In genomic region chr19:56314584-56315075, GRCh38 we compare ENCODE assay signal across 1 cellular context.
TF ChIP-seq lines count a peak whose summit lies in the region.

A gene with protein sequence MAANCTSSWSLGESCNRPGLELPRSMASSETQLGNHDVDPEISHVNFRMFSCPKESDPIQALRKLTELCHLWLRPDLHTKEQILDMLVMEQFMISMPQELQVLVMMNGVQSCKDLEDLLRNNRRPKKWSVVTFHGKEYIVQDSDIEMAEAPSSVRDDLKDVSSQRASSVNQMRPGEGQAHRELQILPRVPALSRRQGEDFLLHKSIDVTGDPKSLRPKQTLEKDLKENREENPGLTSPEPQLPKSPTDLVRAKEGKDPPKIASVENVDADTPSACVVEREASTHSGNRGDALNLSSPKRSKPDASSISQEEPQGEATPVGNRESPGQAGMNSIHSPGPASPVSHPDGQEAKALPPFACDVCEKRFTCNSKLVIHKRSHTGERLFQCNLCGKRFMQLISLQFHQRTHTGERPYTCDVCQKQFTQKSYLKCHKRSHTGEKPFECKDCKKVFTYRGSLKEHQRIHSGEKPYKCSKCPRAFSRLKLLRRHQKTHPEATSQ (minus strand): TSS chr19:56314839. CDS start chr19:56225046, 89,793 bp downstream.

TF ChIP-seq in HepG2, 621 proteins besides CTCF, POLR2A, EP300 and RAD21 (continued from another document):
- TF ChIP-seq E2F2 (CRISPR knock-in tag; IDR thresholded peaks at IDR 0.05; ENCODE audit: borderline replicate concordance) (no peak), HMG20A (CRISPR knock-in tag; IDR thresholded peaks at IDR 0.05; ENCODE audit: borderline replicate concordance) (no peak), ZNF256 (CRISPR knock-in tag; conservative IDR thresholded peaks at IDR 0.05) (no peak), TGIF2 (CRISPR knock-in tag; IDR thresholded peaks at IDR 0.05) (peak; percentile 80; the same call in 1 of the 2 replicates), HNRNPK (IDR thresholded peaks at IDR 0.05; ENCODE audit: low read depth, low read length, poor library complexity, severe bottlenecking) (no peak), ZNF720 (CRISPR knock-in tag; IDR thresholded peaks at IDR 0.05) (no peak), IKZF4 (CRISPR knock-in tag; IDR thresholded peaks at IDR 0.05; ENCODE audit: borderline replicate concordance, low read depth, not compliant biosample characterization) (no peak), ZC3H4 (CRISPR knock-in tag; IDR thresholded peaks at IDR 0.05; ENCODE audit: borderline replicate concordance) (no peak), RERE (CRISPR knock-in tag; IDR thresholded peaks at IDR 0.05; ENCODE audit: low read depth) (no peak), SP4 (CRISPR knock-in tag; IDR thresholded peaks at IDR 0.05) (peak; percentile 64), GATAD2A (CRISPR knock-in tag; IDR thresholded peaks at IDR 0.05) (no peak), TCF12 (IDR thresholded peaks at IDR 0.05) (no peak), TCF12 (CRISPR knock-in tag; IDR thresholded peaks at IDR 0.05) (no peak), ZNF121 (CRISPR knock-in tag; IDR thresholded peaks at IDR 0.05) (no peak), ZFP36L1 (CRISPR knock-in tag; IDR thresholded peaks at IDR 0.05) (no peak), RARA (CRISPR knock-in tag; IDR thresholded peaks at IDR 0.05) (no peak), RBM39 (IDR thresholded peaks at IDR 0.05; ENCODE audit: low read depth, low read length, poor library complexity, severe bottlenecking) (peak; percentile 11), ZNF17 (CRISPR knock-in tag; IDR thresholded peaks at IDR 0.05) (no peak), KDM2A (CRISPR knock-in tag; IDR thresholded peaks at IDR 0.05; ENCODE audit: borderline replicate concordance, low read depth) (peak; percentile 76; the same call in 1 of the 2 replicates), ZFAT (CRISPR knock-in tag; conservative IDR thresholded peaks at IDR 0.05) (no peak), ZNF510 (CRISPR knock-in tag; IDR thresholded peaks at IDR 0.05; ENCODE audit: low read depth) (no peak), SNAPC2 (CRISPR knock-in tag; IDR thresholded peaks at IDR 0.05) (no peak), HNRNPUL1 (IDR thresholded peaks at IDR 0.05; ENCODE audit: low read depth, low read length) (no peak), FOXO1 (CRISPR knock-in tag; IDR thresholded peaks at IDR 0.05) (no peak), PCBP1 (IDR thresholded peaks at IDR 0.05; ENCODE audit: borderline replicate concordance, low read depth, low read length) (no peak), MAZ (IDR thresholded peaks at IDR 0.05; ENCODE audit: borderline replicate concordance, low read depth, low read length) (no peak), MAZ (CRISPR knock-in tag; IDR thresholded peaks at IDR 0.05; ENCODE audit: low read depth) (no peak)
- TF ChIP-seq, protein P1, sequence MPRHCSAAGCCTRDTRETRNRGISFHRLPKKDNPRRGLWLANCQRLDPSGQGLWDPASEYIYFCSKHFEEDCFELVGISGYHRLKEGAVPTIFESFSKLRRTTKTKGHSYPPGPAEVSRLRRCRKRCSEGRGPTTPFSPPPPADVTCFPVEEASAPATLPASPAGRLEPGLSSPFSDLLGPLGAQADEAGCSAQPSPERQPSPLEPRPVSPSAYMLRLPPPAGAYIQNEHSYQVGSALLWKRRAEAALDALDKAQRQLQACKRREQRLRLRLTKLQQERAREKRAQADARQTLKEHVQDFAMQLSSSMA (CRISPR knock-in tag; IDR thresholded peaks at IDR 0.05): peak; percentile 26; the same call in 1 of the 2 replicates
- TF ChIP-seq, protein P2, sequence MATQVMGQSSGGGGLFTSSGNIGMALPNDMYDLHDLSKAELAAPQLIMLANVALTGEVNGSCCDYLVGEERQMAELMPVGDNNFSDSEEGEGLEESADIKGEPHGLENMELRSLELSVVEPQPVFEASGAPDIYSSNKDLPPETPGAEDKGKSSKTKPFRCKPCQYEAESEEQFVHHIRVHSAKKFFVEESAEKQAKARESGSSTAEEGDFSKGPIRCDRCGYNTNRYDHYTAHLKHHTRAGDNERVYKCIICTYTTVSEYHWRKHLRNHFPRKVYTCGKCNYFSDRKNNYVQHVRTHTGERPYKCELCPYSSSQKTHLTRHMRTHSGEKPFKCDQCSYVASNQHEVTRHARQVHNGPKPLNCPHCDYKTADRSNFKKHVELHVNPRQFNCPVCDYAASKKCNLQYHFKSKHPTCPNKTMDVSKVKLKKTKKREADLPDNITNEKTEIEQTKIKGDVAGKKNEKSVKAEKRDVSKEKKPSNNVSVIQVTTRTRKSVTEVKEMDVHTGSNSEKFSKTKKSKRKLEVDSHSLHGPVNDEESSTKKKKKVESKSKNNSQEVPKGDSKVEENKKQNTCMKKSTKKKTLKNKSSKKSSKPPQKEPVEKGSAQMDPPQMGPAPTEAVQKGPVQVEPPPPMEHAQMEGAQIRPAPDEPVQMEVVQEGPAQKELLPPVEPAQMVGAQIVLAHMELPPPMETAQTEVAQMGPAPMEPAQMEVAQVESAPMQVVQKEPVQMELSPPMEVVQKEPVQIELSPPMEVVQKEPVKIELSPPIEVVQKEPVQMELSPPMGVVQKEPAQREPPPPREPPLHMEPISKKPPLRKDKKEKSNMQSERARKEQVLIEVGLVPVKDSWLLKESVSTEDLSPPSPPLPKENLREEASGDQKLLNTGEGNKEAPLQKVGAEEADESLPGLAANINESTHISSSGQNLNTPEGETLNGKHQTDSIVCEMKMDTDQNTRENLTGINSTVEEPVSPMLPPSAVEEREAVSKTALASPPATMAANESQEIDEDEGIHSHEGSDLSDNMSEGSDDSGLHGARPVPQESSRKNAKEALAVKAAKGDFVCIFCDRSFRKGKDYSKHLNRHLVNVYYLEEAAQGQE (IDR thresholded peaks at IDR 0.05; ENCODE audit: borderline replicate concordance in 1 of 2, low read depth in 1 of 2, low read length in 2 of 2): no peak
- TF ChIP-seq, protein P3, sequence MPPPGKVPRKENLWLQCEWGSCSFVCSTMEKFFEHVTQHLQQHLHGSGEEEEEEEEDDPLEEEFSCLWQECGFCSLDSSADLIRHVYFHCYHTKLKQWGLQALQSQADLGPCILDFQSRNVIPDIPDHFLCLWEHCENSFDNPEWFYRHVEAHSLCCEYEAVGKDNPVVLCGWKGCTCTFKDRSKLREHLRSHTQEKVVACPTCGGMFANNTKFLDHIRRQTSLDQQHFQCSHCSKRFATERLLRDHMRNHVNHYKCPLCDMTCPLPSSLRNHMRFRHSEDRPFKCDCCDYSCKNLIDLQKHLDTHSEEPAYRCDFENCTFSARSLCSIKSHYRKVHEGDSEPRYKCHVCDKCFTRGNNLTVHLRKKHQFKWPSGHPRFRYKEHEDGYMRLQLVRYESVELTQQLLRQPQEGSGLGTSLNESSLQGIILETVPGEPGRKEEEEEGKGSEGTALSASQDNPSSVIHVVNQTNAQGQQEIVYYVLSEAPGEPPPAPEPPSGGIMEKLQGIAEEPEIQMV (CRISPR knock-in tag; IDR thresholded peaks at IDR 0.05; ENCODE audit: low read depth): no peak
